In the genomic region with DNA sequence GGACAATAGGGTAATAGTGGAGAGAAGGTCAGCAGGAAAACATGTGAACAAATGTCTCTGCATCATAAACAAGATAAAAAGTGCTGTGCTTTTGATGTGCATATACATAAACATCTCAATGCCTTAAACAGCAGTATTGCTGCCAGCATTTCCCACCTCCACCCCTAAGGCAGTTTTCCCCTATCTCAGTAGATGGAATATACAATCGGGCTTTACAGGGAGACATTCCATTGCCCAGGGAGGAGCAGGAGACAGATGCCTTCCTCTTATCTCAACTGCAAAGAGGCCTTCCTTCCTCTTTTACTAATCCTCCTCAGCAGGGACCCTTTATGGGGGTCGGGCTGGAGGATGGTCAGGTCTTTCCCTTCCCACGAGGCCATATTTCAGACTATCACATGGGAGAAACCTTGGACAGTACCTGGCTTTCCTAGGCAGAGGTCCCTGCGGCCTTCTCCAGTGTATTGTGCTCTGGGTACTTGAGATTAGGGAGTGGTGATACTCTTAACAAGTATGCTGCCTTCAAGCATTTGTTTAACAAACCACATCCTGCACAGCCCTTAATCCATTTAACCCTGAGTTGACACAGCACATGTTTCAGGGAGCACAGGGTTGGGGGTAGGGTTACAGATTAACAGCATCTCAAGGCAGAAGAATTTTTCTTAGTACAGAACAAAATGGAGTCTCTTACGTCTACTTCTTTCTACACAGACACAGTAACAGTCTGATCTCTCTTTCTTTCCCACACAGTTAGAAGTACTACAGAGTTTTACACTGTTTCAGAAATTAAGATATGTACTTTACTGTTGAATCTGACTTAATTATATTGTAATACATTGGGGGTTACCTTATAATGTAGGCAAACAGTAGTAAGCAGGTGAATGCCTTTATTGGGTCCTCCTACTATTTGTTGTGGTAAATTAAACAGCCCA, we compare ENCODE assay signal across 8 cellular contexts.
DNase-seq lines count a peak whose midpoint lies in the region; ATAC-seq and TF ChIP-seq lines count a peak whose summit lies in the region.
"Not testable (repeated sequence)": the region's sequence is repeated elsewhere in the genome, so short reads cannot be mapped to it uniquely, and the experiment has no call there.

No MANE protein-coding gene starts in this region.

- H3K27ac Mint-ChIP-seq in CD4-positive, alpha-beta T cell: not testable (repeated sequence)
- peak overlapping the region; percentile 87 for H3K27ac Mint-ChIP-seq in mesothelial cell of epicardium

- H3K36me3 ChIP-seq in skeletal muscle tissue (ENCODE audit: control insufficient read depth in 3 of 3, insufficient read depth in 3 of 3, low read length in 3 of 3): not testable (repeated sequence)

- peak overlapping the region; percentile 85 for H3K4me3 Mint-ChIP-seq in CD4-positive, alpha-beta T cell
- peak overlapping the region; percentile 83 for H3K4me3 Mint-ChIP-seq in mesothelial cell of epicardium

- not testable (repeated sequence) for TF ChIP-seq CTCF in CD4-positive, alpha-beta T cell (IDR thresholded peaks at IDR 0.05); fibroblast of villous mesenchyme (IDR thresholded peaks at IDR 0.05; ENCODE audit: insufficient read depth, low read depth, low read length); mesothelial cell of epicardium (IDR thresholded peaks at IDR 0.05; ENCODE audit: unreplicated experiment)

- ATAC-seq in CD4-positive, alpha-beta T cell (ENCODE audit: poor library complexity): not testable (repeated sequence)

- H3K36me3 Mint-ChIP-seq in CD4-positive, alpha-beta T cell (ENCODE audit: low read depth); mesothelial cell of epicardium: not testable (repeated sequence)

- H3K4me3 ChIP-seq in fibroblast of villous mesenchyme (ENCODE audit: low read depth, low read length) (peak overlapping the region; percentile 46), skeletal muscle tissue (ENCODE audit: low read length in 3 of 3) (peak overlapping the region in 2 of 3 donors; percentile 36 to 55)

- intact Hi-C loops in CD4-positive, alpha-beta T cell (cut with DNase I, micrococcal nuclease): loop anchor here (2.0 to 5.0 kb wide), 2 partner anchors 398 to 451 kb away; no protein-coding TSS in a partner anchor

- peak overlapping the region in 1 of 3 donors; percentile 40 for H3K9ac ChIP-seq in skeletal muscle tissue (ENCODE audit: low read depth in 1 of 3, low read length in 3 of 3)

- H3K9me3 ChIP-seq in CD4-positive, alpha-beta T cell (ENCODE audit: control insufficient read depth, low read length); skeletal muscle tissue (ENCODE audit: control insufficient read depth in 3 of 3, low read length in 3 of 3): not testable (repeated sequence)

- H3K27ac ChIP-seq in CD4-positive, alpha-beta T cell (ENCODE audit: low read depth, low read length); skeletal muscle tissue (ENCODE audit: low read depth, low read length): not testable (repeated sequence)

- CTCF ChIA-PET in CD4-positive, alpha-beta T cell (lab: Charles Lee): not testable (repeated sequence)

- POLR2A ChIA-PET in CD4-positive, alpha-beta T cell (lab: Charles Lee): not testable (repeated sequence)

- H3K9me3 Mint-ChIP-seq in CD4-positive, alpha-beta T cell: not testable (repeated sequence)
- H3K9me3 Mint-ChIP-seq in mesothelial cell of epicardium: peaks cover 12% of the 10 kb centered on the region

- not testable (repeated sequence) for DNase-seq in CD4-positive, alpha-beta T cell
- DNase-seq in HT-29 (ENCODE audit: low spot score): peak; percentile 77
- DNase-seq in NCI-H510A treated with DMSO at 0.1 percent for 48 hours (lab: John Stamatoyannopoulos, UW): peak; percentile 48
- DNase-seq in UCSD-AML1 (lab: John Stamatoyannopoulos, UW; ENCODE audit: unreplicated experiment): peak; percentile 29
- DNase-seq in astrocyte of the hippocampus (ENCODE audit: low read depth, low spot score): peak; percentile 18
- DNase-seq in fibroblast of villous mesenchyme (ENCODE audit: low read depth): peak; percentile 60
- DNase-seq in mesothelial cell of epicardium (ENCODE audit: low spot score in 2 of 2, unreplicated experiment in 2 of 2): peak in 1 of 2 experiments; percentile 39

- H3K4me1 ChIP-seq in skeletal muscle tissue (ENCODE audit: control insufficient read depth in 3 of 3, insufficient read depth in 3 of 3, low read length in 3 of 3): not testable (repeated sequence)

- not testable (repeated sequence) for H3K27me3 Mint-ChIP-seq in CD4-positive, alpha-beta T cell; mesothelial cell of epicardium (ENCODE audit: low read depth)

- peaks cover 15% of the 10 kb centered on the region for H3K4me1 Mint-ChIP-seq in CD4-positive, alpha-beta T cell (ENCODE audit: low read depth)
- H3K4me1 Mint-ChIP-seq in mesothelial cell of epicardium: peaks cover 19% of the 10 kb centered on the region

- not testable (repeated sequence) for H3K27me3 ChIP-seq in CD4-positive, alpha-beta T cell (ENCODE audit: control insufficient read depth, insufficient read depth, low read length); skeletal muscle tissue (ENCODE audit: control insufficient read depth in 3 of 3, insufficient read depth in 3 of 3, low read length in 3 of 3)
